In the genomic region with DNA sequence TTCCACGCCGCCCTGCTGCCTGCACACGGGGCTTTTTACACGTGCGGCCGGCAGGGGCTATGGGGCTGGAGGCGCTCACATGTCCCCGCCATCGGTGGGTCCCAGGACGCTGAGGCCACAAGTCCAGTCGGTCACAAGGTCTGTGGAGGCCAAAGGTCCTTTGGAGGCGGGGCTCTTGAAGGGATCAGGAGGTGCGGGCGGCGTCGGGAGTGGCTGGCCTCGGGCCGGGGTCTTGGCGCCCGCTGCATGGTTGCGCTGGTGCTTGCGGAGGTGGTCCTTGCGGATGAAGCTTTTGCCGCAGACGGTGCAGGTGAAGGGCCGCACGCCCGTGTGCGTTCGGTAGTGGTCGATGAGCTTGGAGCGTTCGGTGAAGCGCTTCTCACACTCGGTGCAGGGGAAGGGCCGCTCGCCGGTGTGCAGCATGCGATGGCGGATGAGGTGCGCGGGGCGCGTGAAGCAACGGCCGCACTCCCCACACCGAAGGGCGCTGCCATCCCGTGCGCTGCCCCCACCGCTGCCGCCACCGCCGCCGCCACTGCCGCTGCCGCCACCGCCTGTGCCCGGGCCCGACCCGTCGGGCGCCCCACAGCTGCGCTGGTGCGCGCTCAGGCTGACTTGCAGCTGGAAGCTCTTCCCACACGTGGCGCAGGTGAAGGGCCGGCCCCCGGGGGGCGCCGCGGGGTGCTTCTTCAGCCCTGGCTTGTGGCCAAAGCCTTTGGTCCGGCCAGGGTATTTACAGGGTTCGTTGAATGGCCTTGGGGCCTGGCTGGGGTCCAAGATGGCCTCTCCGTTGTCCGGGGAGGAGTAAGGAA, we compare ENCODE assay signal across 26 cellular contexts. TPM values are rescaled to one million over a fixed set of nuclear protein-coding genes. Genes with fewer than 3 reads are reported as not detected.
DNase-seq lines count a peak whose midpoint lies in the region; ATAC-seq, FAIRE-seq and TF ChIP-seq lines count a peak whose summit lies in the region.
"Had no signal": no experiment of that assay in that cellular context is flagged by ENCODE, and none has a peak within 500 bp of the region (broad histone marks: within the 10 kb centered on the region; RNA-seq: fewer than 3 reads in every experiment).

No MANE protein-coding gene starts in this region.

- POLR2A ChIA-PET in K562 (lab: Yijun Ruan, JAX), result interaction anchor here (0.6 to 1.8 kb wide), 3 partner anchors 8 to 218 kb away, joined by 3 to 5 read pairs (median 4); partner anchors contain the start of gene ZNF777

- WGBS in K562 (ENCODE audit: insufficient coverage, low coverage, missing lambda C conversion rate), result 96% methylated on average over 73 of the region's 77 CpGs

- no peak overlapping the region for H3K4me3 ChIP-seq in K562
- H3K4me3 ChIP-seq: colonic mucosa, esophagus squamous epithelium, gastrocnemius medialis, Peyer's patch, prostate gland had no signal

- H3K27me3 Mint-ChIP-seq in stimulated activated naive CD8-positive, alpha-beta T cell treated with anti-CD3 and anti-CD28 coated beads, Interleukin-15, amount 100 ng/mL, for 72 hours, result no peaks in the 10 kb centered on the region

- no peak overlapping the region for H3K27ac Mint-ChIP-seq in stimulated activated naive CD8-positive, alpha-beta T cell treated with anti-CD3 and anti-CD28 coated beads, Interleukin-15, amount 100 ng/mL, for 72 hours

- no peaks in the 10 kb centered on the region for H3K9me1 ChIP-seq in K562 (ENCODE audit: control insufficient read depth, insufficient read depth, low read length)

- FAIRE-seq in K562 (lab: Jason Lieb, UNC), result no peak
- FAIRE-seq: GM12892, GM19239, urothelium cell line had no signal

- DNase-seq in stimulated activated naive CD8-positive, alpha-beta T cell treated with anti-CD3 and anti-CD28 coated beads, Interleukin-15, amount 100 ng/mL, for 72 hours, result no peak
- DNase-seq in stimulated activated naive CD8-positive, alpha-beta T cell treated with anti-CD3 and anti-CD28 coated beads, Interleukin-15, Interleukin-2, amounts not matched to agents 100 U/mL and 50 U/mL, for 24 hours, result no peak
- DNase-seq in K562 (ENCODE audit: extremely low read depth in 1 of 4, low spot score in 3 of 4), result no peak
- DNase-seq in mucosa of gallbladder (ENCODE audit: low spot score), result peak; percentile 9
- no peak for DNase-seq in kidney glomerular epithelial cell (lab: John Stamatoyannopoulos, UW)
- no peak for DNase-seq in COLO668 (lab: John Stamatoyannopoulos, UW; ENCODE audit: unreplicated experiment)
- no peak for DNase-seq in activated CD4-positive, alpha-beta T cell treated with anti-CD3 and anti-CD28 coated beads, Interleukin-2, amount 50 U/mL, for 4 hours
- DNase-seq: activated CD4-positive, CD25-positive, alpha-beta regulatory T cell treated with anti-CD3 and anti-CD28 coated beads, Interleukin-2, amount 50 U/mL, for 72 hours; activated naive CD4-positive, alpha-beta T cell; amniotic stem cell; colonic mucosa; DMS79; esophagus squamous epithelium; gastrocnemius medialis; hypothalamus; MM.1S; NCI-H1436; NCI-H510A; Peyer's patch; T-helper 1 cell had no signal

- no peak for TF ChIP-seq RAD21 in K562 (CRISPR knock-in tag; conservative IDR thresholded peaks at IDR 0.05 in 1 of 2, IDR thresholded peaks at IDR 0.05 in 1 of 2)

- H3K4me3 Mint-ChIP-seq in stimulated activated naive CD8-positive, alpha-beta T cell treated with anti-CD3 and anti-CD28 coated beads, Interleukin-15, amount 100 ng/mL, for 72 hours, result no peak overlapping the region
- H3K4me3 Mint-ChIP-seq: neural crest cell had no signal

- in situ Hi-C loops in K562 (cut with MboI), result no loop called here

- no peak for TF ChIP-seq POLR2A in K562 (conservative IDR thresholded peaks at IDR 0.05)

- H3K9me3 ChIP-seq in K562 (replicated peaks; ENCODE audit: control insufficient read depth, insufficient read depth, low read depth, low read length), result no peaks in the 10 kb centered on the region
- H3K9me3 ChIP-seq: colonic mucosa, esophagus squamous epithelium, gastrocnemius medialis, Peyer's patch, prostate gland had no signal

- no peaks in the 10 kb centered on the region for H4K20me1 ChIP-seq in K562 (replicated peaks; ENCODE audit: control insufficient read depth, insufficient read depth, low read length)

- ATAC-seq in stimulated activated naive CD8-positive, alpha-beta T cell treated with anti-CD3 and anti-CD28 coated beads, Interleukin-15, amount 100 ng/mL, for 72 hours, result peak; percentile 66
- ATAC-seq in stimulated activated naive CD8-positive, alpha-beta T cell treated with anti-CD3 and anti-CD28 coated beads, Interleukin-15, Interleukin-2, amounts not matched to agents 100 U/mL and 50 U/mL, for 24 hours, result no peak
- no peak for ATAC-seq in K562
- ATAC-seq in GM18873 (IDR thresholded peaks at IDR 0.05; ENCODE audit: low FRiP score, unreplicated experiment), result no peak
- ATAC-seq: gastrocnemius medialis had no signal

- no peak overlapping the region for H3K27ac ChIP-seq in K562 (ENCODE audit: extremely low read depth, low read depth, low read length)
- H3K27ac ChIP-seq: colonic mucosa, esophagus squamous epithelium, gastrocnemius medialis, Peyer's patch, prostate gland had no signal

- no peak overlapping the region for H3K4me2 ChIP-seq in K562 (ENCODE audit: insufficient read depth, low read length)

- TF ChIP-seq CTCF in K562 (IDR thresholded peaks at IDR 0.05 in 2 of 3, conservative IDR thresholded peaks at IDR 0.05 in 1 of 3; ENCODE audit: insufficient read depth in 2 of 3, low read depth in 1 of 3, low read length in 3 of 3), result 0 out of 6 replicates have a peak, but pooled peaks of 2 of the 3 experiments have one; percentile 16 to 19

- TF ChIP-seq EP300 in K562 (IDR thresholded peaks at IDR 0.05; ENCODE audit: low read length), result no peak

- no TSS peak for BruUV-seq in K562 (replicated peaks; lab: Mats Ljungman, UMichigan)

- no peak overlapping the region for H2AFZ ChIP-seq in K562 (ENCODE audit: low read depth, low read length)

- H3K79me2 ChIP-seq in K562 (ENCODE audit: control insufficient read depth, insufficient read depth, low read length), result 0 out of 3 replicates have a peak, but pooled peaks cover 2% of the 10 kb centered on the region

- no peaks in the 10 kb centered on the region for H3K27me3 ChIP-seq in K562 (ENCODE audit: control insufficient read depth in 2 of 2, insufficient read depth in 2 of 2, low read length in 2 of 2)
- H3K27me3 ChIP-seq: colonic mucosa, esophagus squamous epithelium, gastrocnemius medialis, Peyer's patch had no signal

- no peak overlapping the region for H3K9ac ChIP-seq in K562 (ENCODE audit: insufficient read depth in 1 of 2, low read depth in 2 of 2, low read length in 2 of 2)

- peaks cover 9 to 19% of the 10 kb centered on the region in 2 donors for H3K9me3 Mint-ChIP-seq in stimulated activated naive CD8-positive, alpha-beta T cell treated with anti-CD3 and anti-CD28 coated beads, Interleukin-15, amount 100 ng/mL, for 72 hours

- intact Hi-C loops in K562 (cut with micrococcal nuclease), result loop anchor here (5.0 kb wide), 1 partner anchor 687 kb away; no protein-coding TSS in a partner anchor

- H3K4me1 Mint-ChIP-seq in stimulated activated naive CD8-positive, alpha-beta T cell treated with anti-CD3 and anti-CD28 coated beads, Interleukin-15, amount 100 ng/mL, for 72 hours, result no peaks in the 10 kb centered on the region
- H3K4me1 Mint-ChIP-seq: neural crest cell had no signal

- CTCF ChIA-PET in K562 (lab: Yijun Ruan, JAX; ENCODE audit: low intra/inter-chr PET ratio), result no interaction called here

- peaks cover 69% of the 10 kb centered on the region for H3K36me3 ChIP-seq in K562 (ENCODE audit: control insufficient read depth, insufficient read depth, low read length)

- H3K4me1 ChIP-seq in K562 (replicated peaks in 1 of 2; ENCODE audit: control insufficient read depth in 2 of 2, insufficient read depth in 2 of 2, low read length in 2 of 2), result no peaks in the 10 kb centered on the region; a peak in 1 of 5 replicates
- H3K4me1 ChIP-seq: colonic mucosa, esophagus squamous epithelium, gastrocnemius medialis, Peyer's patch, prostate gland had no signal

RNA-seq across cellular contexts. Expression of gene ZNF777, which starts 13.7 kb away (rescaled TPM):
- 5.2 and 9.7 TPM in 2 replicates for total RNA-seq in K562 (2011; cell fraction: chromatin; rRNA removed; ENCODE audit: low replicate concordance)
- total RNA-seq in K562 (2011; cell fraction: nucleolus; rRNA removed), result 7.9 and 8.3 TPM in 2 replicates
- total RNA-seq in K562 (2011; cell fraction: nucleoplasm; rRNA removed), result 4.2 and 6.0 TPM in 2 replicates
- total RNA-seq in K562 (2014; rRNA removed) (17.8 and 19.8 TPM in 2 replicates), K562 (2014; rRNA removed; fragmentation: Illumina TruSeq; extraction: Trizol) (5.5 and 7.0 TPM in 2 replicates), K562 (2015; rRNA removed; fragmentation: Illumina TruSeq; extraction: Trizol) (9.0 and 10.6 TPM in 2 replicates), K562 (2021) (29.3 and 32.6 TPM in 2 replicates), mucosa of gallbladder (13.7 TPM)
- polyA plus RNA-seq in K562 (2011; rRNA removed) (5.5 and 7.8 TPM in 2 replicates), K562 (2014; fragmentation: Illumina TruSeq; extraction: Trizol) (17.5 and 18.8 TPM in 2 replicates), K562 (2014; fragmentation: Nextera tagmentation; extraction: Ambion mirVana) (under 1 TPM; 0.11 to 0.13 TPM), K562 (2014; rRNA removed) (15.0 and 17.5 TPM in 2 replicates)
- 10.5 and 18.7 TPM in 2 replicates for polyA plus RNA-seq in K562 (2011; cell fraction: cytosol; rRNA removed)
- 5.7 and 8.6 TPM in 2 replicates for polyA plus RNA-seq in K562 (2011; cell fraction: nucleus; rRNA removed)
- polyA plus RNA-seq in K562 (2012), result 15.3 and 16.5 TPM in 2 replicates
- 7.3 and 9.3 TPM in 2 replicates for polyA minus RNA-seq in K562 (2011; rRNA and poly(A)+ RNA removed)
- polyA minus RNA-seq in K562 (2011; cell fraction: cytosol; rRNA and poly(A)+ RNA removed), result 12.0 and 21.2 TPM in 2 replicates
- 5.3 and 6.0 TPM in 2 replicates for polyA minus RNA-seq in K562 (2011; cell fraction: nucleus; rRNA and poly(A)+ RNA removed)

RNA-seq across cellular contexts. Expression of gene ZNF746, which starts 23.1 kb away (rescaled TPM):
- total RNA-seq in K562 (2011; cell fraction: chromatin; rRNA removed; ENCODE audit: low replicate concordance), result 47.9 and 50.2 TPM in 2 replicates
- total RNA-seq in K562 (2011; cell fraction: nucleolus; rRNA removed), result 32.7 and 35.9 TPM in 2 replicates
- 45.2 and 65.0 TPM in 2 replicates for total RNA-seq in K562 (2011; cell fraction: nucleoplasm; rRNA removed)
- total RNA-seq in K562 (2014; rRNA removed) (25.2 and 28.7 TPM in 2 replicates), K562 (2014; rRNA removed; fragmentation: Illumina TruSeq; extraction: Trizol) (7.7 and 8.8 TPM in 2 replicates), K562 (2015; rRNA removed; fragmentation: Illumina TruSeq; extraction: Trizol) (13.4 and 14.1 TPM in 2 replicates), K562 (2021) (30.7 and 31.6 TPM in 2 replicates), mucosa of gallbladder (20.0 TPM)
- polyA plus RNA-seq in K562 (2011; rRNA removed) (7.3 and 12.6 TPM in 2 replicates), K562 (2014; fragmentation: Illumina TruSeq; extraction: Trizol) (13.3 and 17.9 TPM in 2 replicates), K562 (2014; fragmentation: Nextera tagmentation; extraction: Ambion mirVana) (1 to 10 TPM; 1.7 to 2.0 TPM), K562 (2014; rRNA removed) (15.3 and 18.9 TPM in 2 replicates)
- polyA plus RNA-seq in K562 (2011; cell fraction: cytosol; rRNA removed), result 9.1 and 13.7 TPM in 2 replicates
- 32.2 and 48.8 TPM in 2 replicates for polyA plus RNA-seq in K562 (2011; cell fraction: nucleus; rRNA removed)
- polyA plus RNA-seq in K562 (2012), result 16.6 and 19.9 TPM in 2 replicates
- polyA minus RNA-seq in K562 (2011; rRNA and poly(A)+ RNA removed), result 10.5 and 10.9 TPM in 2 replicates
- polyA minus RNA-seq in K562 (2011; cell fraction: cytosol; rRNA and poly(A)+ RNA removed), result 12.9 and 19.2 TPM in 2 replicates
- polyA minus RNA-seq in K562 (2011; cell fraction: nucleus; rRNA and poly(A)+ RNA removed), result 22.9 and 28.7 TPM in 2 replicates
